14 cellular contexts compared by ENCODE assay signal in genomic region chr4:26252349-26252748, GRCh38.
DNase-seq lines count a peak whose midpoint lies in the region; ATAC-seq lines count a peak whose summit lies in the region.
"Had no signal": no experiment of that assay in that cellular context is flagged by ENCODE, and none has a peak within 500 bp of the region (broad histone marks: within the 10 kb centered on the region; RNA-seq: fewer than 3 reads in every experiment).

No MANE protein-coding gene starts in this region.

- H3K36me3 Mint-ChIP-seq in stimulated activated memory B cell treated with anti-CD40 and anti-IgM and Interleukin-4, amounts not matched to agents 10 μg/mL and 1 μg/mL and 100 μg/mL, for 72 hours: no peaks in the 10 kb centered on the region
- H3K36me3 Mint-ChIP-seq: CD8-positive, alpha-beta memory T cell had no signal

- no peak overlapping the region for H3K27ac Mint-ChIP-seq in stimulated activated memory B cell treated with anti-CD40 and anti-IgM and Interleukin-4, amounts not matched to agents 10 μg/mL and 1 μg/mL and 100 μg/mL, for 72 hours
- H3K27ac Mint-ChIP-seq: CD8-positive, alpha-beta memory T cell had no signal

- peaks cover 13% of the 10 kb centered on the region for H3K27me3 Mint-ChIP-seq in stimulated activated memory B cell treated with anti-CD40 and anti-IgM and Interleukin-4, amounts not matched to agents 10 μg/mL and 1 μg/mL and 100 μg/mL, for 72 hours
- H3K27me3 Mint-ChIP-seq: CD8-positive, alpha-beta memory T cell had no signal

- ATAC-seq in GM18508 (IDR thresholded peaks at IDR 0.05; ENCODE audit: insufficient read depth, unreplicated experiment): peak; percentile 88
- ATAC-seq in GM19372 (IDR thresholded peaks at IDR 0.05; ENCODE audit: low read depth, unreplicated experiment): peak; percentile 82
- ATAC-seq in stimulated activated memory B cell treated with anti-CD40 and anti-IgM and Interleukin-4, amounts not matched to agents 10 μg/mL and 1 μg/mL and 100 μg/mL, for 72 hours: no peak
- no peak for ATAC-seq in left colon
- ATAC-seq: gastrocnemius medialis, K562, left ventricle myocardium superior had no signal

- no peak overlapping the region for H3K4me3 Mint-ChIP-seq in stimulated activated memory B cell treated with anti-CD40 and anti-IgM and Interleukin-4, amounts not matched to agents 10 μg/mL and 1 μg/mL and 100 μg/mL, for 72 hours
- H3K4me3 Mint-ChIP-seq: CD8-positive, alpha-beta memory T cell had no signal

- H3K4me1 Mint-ChIP-seq in stimulated activated memory B cell treated with anti-CD40 and anti-IgM and Interleukin-4, amounts not matched to agents 10 μg/mL and 1 μg/mL and 100 μg/mL, for 72 hours: no peaks in the 10 kb centered on the region
- H3K4me1 Mint-ChIP-seq: CD8-positive, alpha-beta memory T cell had no signal

- no peaks in the 10 kb centered on the region for H3K9me3 Mint-ChIP-seq in stimulated activated memory B cell treated with anti-CD40 and anti-IgM and Interleukin-4, amounts not matched to agents 10 μg/mL and 1 μg/mL and 100 μg/mL, for 72 hours
- H3K9me3 Mint-ChIP-seq: CD8-positive, alpha-beta memory T cell had no signal

- DNase-seq in HS-27A (ENCODE audit: low read depth) (peak; percentile 26), glomerular visceral epithelial cell (ENCODE audit: extremely low spot score) (peak; percentile 67), left colon (no peak), HT-29 (ENCODE audit: low spot score) (no peak), amniotic stem cell (lab: John Stamatoyannopoulos, UW) (no peak)
- DNase-seq: CD8-positive, alpha-beta memory T cell; gastrocnemius medialis; left ventricle myocardium superior; NCI-H2081 treated with DMSO at 0.1 percent for 48 hours; stimulated activated CD4-positive, alpha-beta T cell treated with anti-CD3 and anti-CD28 coated beads, Interleukin-4, amount 100 ng/mL, for 24 hours had no signal

- intact Hi-C loops in left colon (cut with DNase I, micrococcal nuclease): no loop called here

Comparison
In these comparisons a context has a peak if more than half of its experiments do, and no peak if none do; other contexts are left out.
1. ATAC-seq: peak in GM18508 (single experiment) and GM19372 (single experiment); none in stimulated activated memory B cell treated with anti-CD40 and anti-IgM and Interleukin-4, amounts not matched to agents 10 μg/mL and 1 μg/mL and 100 μg/mL, for 72 hours (single experiment) and left colon (single experiment).
2. DNase-seq: peak in HS-27A (single experiment) and glomerular visceral epithelial cell (single experiment); none in left colon (0 of 2), HT-29 (single experiment) and amniotic stem cell (single experiment).